ENCODE assay signal across 8 cellular contexts in genomic region chr14:31205681-31206535, GRCh38. TPM values are rescaled to one million over a fixed set of nuclear protein-coding genes. Genes with fewer than 3 reads are reported as not detected.
A peak's percentile ranks its signal among the peaks of the same experiment; 100 is the strongest.
DNase-seq lines count a peak whose midpoint lies in the region; FAIRE-seq and TF ChIP-seq lines count a peak whose summit lies in the region.

No MANE protein-coding gene starts in this region.

- TSS peak; percentile 67 for BruUV-seq in A673 (replicated peaks; lab: Mats Ljungman, UMichigan)
- BruUV-seq in PC-9 (replicated peaks; lab: Mats Ljungman, UMichigan): TSS peak; percentile 64

- POLR2A ChIA-PET in A673 (lab: Charles Lee; ENCODE audit: low non-redundant PET): no interaction called here
- POLR2A ChIA-PET in PC-9 (lab: Charles Lee; ENCODE audit: unreplicated experiment): interaction anchor here (0.6 to 0.7 kb wide), 3 partner anchors 55 to 269 kb away, joined by 4 to 12 read pairs (median 4); no protein-coding TSS in a partner anchor

- H2AFZ ChIP-seq in PC-9: no peak overlapping the region

- H3K9me3 ChIP-seq in A673 (ENCODE audit: low read depth, low read length, poor library complexity, severe bottlenecking) (no peaks in the 10 kb centered on the region), PC-9 (ENCODE audit: insufficient read depth, low read depth) (no peaks in the 10 kb centered on the region), mucosa of rectum (ENCODE audit: control insufficient read depth in 2 of 2, low read length in 2 of 2) (no peaks in the 10 kb centered on the region)

- DNase-seq in A673 (ENCODE audit: low spot score): peak; percentile 42
- no peak for DNase-seq in PC-9
- peak; percentile 43 for DNase-seq in dermis blood vessel endothelial cell
- DNase-seq in NCI-H1105 treated with DMSO at 0.1 percent for 48 hours (lab: John Stamatoyannopoulos, UW): no peak
- DNase-seq in D721Med (ENCODE audit: insufficient read length, low spot score): no peak
- DNase-seq in GDM1 (lab: John Stamatoyannopoulos, UW): no peak

- H4K20me1 ChIP-seq in PC-9 (ENCODE audit: insufficient read depth): peaks cover 6% of the 10 kb centered on the region; the same call in 1 of the 2 replicates

- no peak for FAIRE-seq in D721Med (lab: Jason Lieb, UNC)

- peak overlapping the region; percentile 88 to 99 for H3K9ac ChIP-seq in mucosa of rectum (ENCODE audit: low read depth in 1 of 2, low read length in 2 of 2)

- peaks cover 16% of the 10 kb centered on the region for H3K36me3 ChIP-seq in A673 (ENCODE audit: insufficient read depth, low read length, poor library complexity, severe bottlenecking)
- H3K36me3 ChIP-seq in PC-9 (ENCODE audit: low read depth): 0 out of 2 replicates have a peak, but pooled peaks cover 5% of the 10 kb centered on the region
- peaks cover 2 to 4% of the 10 kb centered on the region in 2 donors for H3K36me3 ChIP-seq in mucosa of rectum (ENCODE audit: control insufficient read depth in 2 of 2, insufficient read depth in 2 of 2, low read length in 2 of 2)

- H3K4me1 ChIP-seq in A673 (ENCODE audit: insufficient read depth, low read length, poor library complexity, severe bottlenecking) (peaks cover 16% of the 10 kb centered on the region), PC-9 (replicated peaks; ENCODE audit: insufficient read depth) (peaks cover 28% of the 10 kb centered on the region), mucosa of rectum (ENCODE audit: control insufficient read depth in 2 of 2, insufficient read depth in 2 of 2, low read length in 2 of 2) (peaks cover 11 to 16% of the 10 kb centered on the region in 2 donors)

- TF ChIP-seq CTCF in A673 (conservative IDR thresholded peaks at IDR 0.05; ENCODE audit: low read depth, low read length) (no peak), PC-9 (conservative IDR thresholded peaks at IDR 0.05) (no peak), D721Med (IDR thresholded peaks at IDR 0.05; ENCODE audit: insufficient read depth, missing control alignments) (no peak)

- H3K27me3 ChIP-seq in A673 (replicated peaks; ENCODE audit: insufficient read depth, low read depth, low read length, poor library complexity) (no peaks in the 10 kb centered on the region), PC-9 (ENCODE audit: insufficient read depth, low read depth) (no peaks in the 10 kb centered on the region), mucosa of rectum (ENCODE audit: control insufficient read depth in 2 of 2, insufficient read depth in 2 of 2, low read length in 2 of 2) (no peaks in the 10 kb centered on the region)

- H3F3A ChIP-seq in PC-9 (ENCODE audit: insufficient read depth, low read depth): peaks cover 13% of the 10 kb centered on the region; the same call in 1 of the 2 replicates

- CTCF ChIA-PET in A673 (lab: Charles Lee): no interaction called here
- CTCF ChIA-PET in PC-9 (lab: Charles Lee): interaction anchor here (0.6 kb wide), 2 partner anchors 83 to 181 kb away, joined by 3 to 5 read pairs; no protein-coding TSS in a partner anchor

- H3K4me3 ChIP-seq in A673 (ENCODE audit: low read depth, low read length, poor library complexity, severe bottlenecking) (peak overlapping the region; percentile 87), GM08714 (ENCODE audit: low read length) (peak overlapping the region; percentile 91), PC-9 (peak overlapping the region; percentile 82), mucosa of rectum (ENCODE audit: low read length in 2 of 2) (peak overlapping the region; percentile 80 to 90)

- H3K4me2 ChIP-seq in PC-9: peak overlapping the region; percentile 96

- intact Hi-C loops in A673 (cut with micrococcal nuclease; ENCODE audit: unreplicated experiment): no loop called here
- intact Hi-C loops in PC-9 (cut with micrococcal nuclease; ENCODE audit: unreplicated experiment): loop anchor here (2.0 kb wide), 1 partner anchor 151 kb away; no protein-coding TSS in a partner anchor

- H3K27ac ChIP-seq in A673 (ENCODE audit: low read depth, low read length, poor library complexity, severe bottlenecking) (peak overlapping the region; percentile 98), PC-9 (peak overlapping the region; percentile 87), mucosa of rectum (ENCODE audit: low read depth in 2 of 2, low read length in 2 of 2) (peak overlapping the region; percentile 12 to 99)

- no peaks in the 10 kb centered on the region for H3K9me2 ChIP-seq in PC-9 (ENCODE audit: insufficient read depth)

- H3K79me2 ChIP-seq in PC-9 (ENCODE audit: low read depth): peaks cover 61% of the 10 kb centered on the region

RNA-seq across cellular contexts. Expression of gene HECTD1, which starts 1.7 kb away (rescaled TPM):
- total RNA-seq in A673 (2021) (138 and 156 TPM in 2 replicates), PC-9 (2021) (93.9 and 94.4 TPM in 2 replicates), dermis blood vessel endothelial cell (303 and 339 TPM in 2 replicates)

Comparison
In these comparisons a context has a peak if more than half of its experiments do, and no peak if none do; other contexts are left out.
1. DNase-seq: peak in A673 (single experiment) and dermis blood vessel endothelial cell (single experiment); none in PC-9 (0 of 2), NCI-H1105 treated with DMSO at 0.1 percent for 48 hours (single experiment), D721Med (single experiment) and GDM1 (single experiment).
2. Peak in every context shown above with its lines, with median percentiles within 50 percentile points of each other: H3K27ac ChIP-seq and H3K4me3 ChIP-seq.